Comparison of ENCODE assay signal across 29 cellular contexts in the genomic region with DNA sequence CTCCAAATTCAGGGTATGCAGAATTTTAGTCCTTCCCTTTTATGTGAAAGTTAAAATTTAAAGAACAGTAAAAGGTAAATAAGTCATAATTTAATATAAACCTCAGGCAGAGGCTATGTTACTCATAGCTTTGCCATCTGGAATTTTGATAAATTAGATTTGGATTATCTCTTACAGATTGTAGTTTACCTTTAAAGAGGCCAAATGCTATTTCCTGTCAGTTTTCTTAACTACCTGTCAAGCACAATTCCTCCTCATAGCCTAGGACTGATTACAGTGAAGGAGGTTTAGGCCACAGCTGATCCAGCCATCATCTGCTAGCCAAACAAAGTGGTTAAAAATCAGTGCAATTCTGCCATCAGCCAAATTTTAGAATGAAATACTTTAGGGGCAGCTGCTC.
"Had no signal": no experiment of that assay in that cellular context is flagged by ENCODE, and none has a peak within 500 bp of the region (broad histone marks: within the 10 kb centered on the region; RNA-seq: fewer than 3 reads in every experiment).

No MANE protein-coding gene starts in this region.

- H3K27ac ChIP-seq: adrenal gland, body of pancreas, esophagus muscularis mucosa, gastroesophageal sphincter, heart right ventricle had no signal

- DNase-seq: activated CD4-positive, alpha-beta memory T cell treated with anti-CD3 and anti-CD28 coated beads for 36 hours; activated CD4-positive, alpha-beta T cell treated with anti-CD3 and anti-CD28 coated beads for 36 hours; activated CD4-positive, alpha-beta T cell treated with anti-CD3 and anti-CD28 coated beads, Interleukin-2, amount 10 ng/mL, durations not matched to agents 24 days and 14 days; activated CD4-positive, CD25-positive, alpha-beta regulatory T cell; activated CD4-positive, CD25-positive, alpha-beta regulatory T cell treated with anti-CD3 and anti-CD28 coated beads, Interleukin-2, amount 50 U/mL, for 72 hours; activated CD8-positive, alpha-beta memory T cell treated with anti-CD3 and anti-CD28 coated beads, Interleukin-2, amount 10 ng/mL, durations not matched to agents 7 days and 5 days; activated CD8-positive, alpha-beta memory T cell treated with anti-CD3 and anti-CD28 coated beads, Interleukin-2, amount 50 U/mL, for 4 hours; activated CD8-positive, alpha-beta T cell treated with anti-CD3 and anti-CD28 coated beads, Interleukin-2, amount 10 ng/mL, durations not matched to agents 7 days and 5 days; activated effector memory CD4-positive, alpha-beta T cell treated with anti-CD3 and anti-CD28 coated beads, Interleukin-2, amount 50 U/mL, for 16 hours; activated naive CD4-positive, alpha-beta T cell treated with anti-CD3 and anti-CD28 coated beads for 36 hours; activated naive CD8-positive, alpha-beta T cell treated with anti-CD3 and anti-CD28 coated beads for 36 hours; activated naive CD8-positive, alpha-beta T cell treated with anti-CD3 and anti-CD28 coated beads, Interleukin-2, amount 50 U/mL, for 24 hours; activated T-cell treated with anti-CD3 and anti-CD28 coated beads, Interleukin-2, amount 50 U/mL, for 1 hour; activated T-cell treated with anti-CD3 and anti-CD28 coated beads, Interleukin-2, amount 50 U/mL, for 48 hours; adrenal gland; amygdala; aorta; body of pancreas; caudate nucleus; cortex of kidney; dermis blood vessel endothelial cell; effector CD4-positive, alpha-beta T cell; effector memory CD8-positive, alpha-beta T cell; erythroblast; foreskin melanocyte; heart right ventricle; T-helper 2 cell had no signal

- H3K4me1 ChIP-seq: adrenal gland, body of pancreas, esophagus muscularis mucosa, gastroesophageal sphincter, heart right ventricle had no signal

- H3K36me3 ChIP-seq: adrenal gland, esophagus muscularis mucosa, gastroesophageal sphincter, heart right ventricle had no signal

- H3K27me3 ChIP-seq: adrenal gland, body of pancreas, esophagus muscularis mucosa had no signal

- ATAC-seq: activated CD4-positive, alpha-beta T cell treated with anti-CD3 and anti-CD28 coated beads for 36 hours; activated CD8-positive, alpha-beta memory T cell treated with anti-CD3 and anti-CD28 coated beads, Interleukin-2, amount 10 ng/mL, durations not matched to agents 7 days and 5 days; activated CD8-positive, alpha-beta T cell treated with anti-CD3 and anti-CD28 coated beads, Interleukin-2, amount 10 ng/mL, durations not matched to agents 7 days and 5 days; activated naive CD8-positive, alpha-beta T cell treated with anti-CD3 and anti-CD28 coated beads, Interleukin-2, amount 50 U/mL, for 24 hours; body of pancreas; effector memory CD8-positive, alpha-beta T cell; gastroesophageal sphincter; heart right ventricle had no signal

- H3K9me3 ChIP-seq: adrenal gland, body of pancreas, esophagus muscularis mucosa, gastroesophageal sphincter, heart right ventricle had no signal

- H3K4me3 ChIP-seq: adrenal gland, body of pancreas, esophagus muscularis mucosa, gastroesophageal sphincter, heart right ventricle had no signal
